18 cellular contexts compared by ENCODE assay signal in genomic region chr1:91711504-91712247, GRCh38.
DNase-seq lines count a peak whose midpoint lies in the region; ATAC-seq, FAIRE-seq and TF ChIP-seq lines count a peak whose summit lies in the region.
"Had no signal": no experiment of that assay in that cellular context is flagged by ENCODE, and none has a peak within 500 bp of the region (broad histone marks: within the 10 kb centered on the region; RNA-seq: fewer than 3 reads in every experiment).

No MANE protein-coding gene starts in this region.

- H2AFZ ChIP-seq in OCI-LY3 (ENCODE audit: low read depth, low read length) (no peak overlapping the region), GM12878 (ENCODE audit: control insufficient read depth, low read depth, low read length) (no peak overlapping the region)

- TF ChIP-seq CTCF in OCI-LY3 (IDR thresholded peaks at IDR 0.05; ENCODE audit: low read depth, low read length) (no peak), GM12878 (IDR thresholded peaks at IDR 0.05 in 2 of 3, conservative IDR thresholded peaks at IDR 0.05 in 1 of 3; ENCODE audit: control insufficient read depth in 2 of 3, extremely low read depth in 1 of 3, insufficient read depth in 1 of 3, low read depth in 3 of 3, low read length in 3 of 3) (no peak)

- no peaks in the 10 kb centered on the region for H3K36me3 ChIP-seq in OCI-LY3 (replicated peaks; ENCODE audit: low read depth, low read length)
- no peaks in the 10 kb centered on the region for H3K36me3 ChIP-seq in GM12878 (ENCODE audit: control insufficient read depth in 2 of 2, insufficient read depth in 2 of 2, low read length in 1 of 2)
- peaks cover 31 to 40% of the 10 kb centered on the region in 2 donors for H3K36me3 ChIP-seq in muscle layer of duodenum (ENCODE audit: control insufficient read depth in 1 of 2, insufficient read depth in 2 of 2, low read length in 2 of 2)
- H3K36me3 ChIP-seq in stomach smooth muscle (ENCODE audit: control insufficient read depth in 2 of 2, insufficient read depth in 2 of 2, low read length in 2 of 2) = peaks cover 51 to 55% of the 10 kb centered on the region in 2 donors

- H3K9me3 ChIP-seq in OCI-LY3 (ENCODE audit: insufficient read depth, low read length) = no peaks in the 10 kb centered on the region
- no peaks in the 10 kb centered on the region for H3K9me3 ChIP-seq in GM12878 (replicated peaks; ENCODE audit: control insufficient read depth, insufficient read depth, low read length)
- no peaks in the 10 kb centered on the region for H3K9me3 ChIP-seq in muscle layer of duodenum (ENCODE audit: control insufficient read depth in 1 of 2, low read length in 2 of 2)
- H3K9me3 ChIP-seq in stomach smooth muscle (ENCODE audit: control insufficient read depth in 2 of 2, low read length in 2 of 2) = no peaks in the 10 kb centered on the region

- TF ChIP-seq EP300 in GM12878 (IDR thresholded peaks at IDR 0.05; ENCODE audit: borderline replicate concordance in 1 of 2, control insufficient read depth in 1 of 2, low read depth in 2 of 2, low read length in 2 of 2) = no peak

- RAD21 ChIA-PET in GM12878 (lab: Charles Lee; ENCODE audit: unreplicated experiment) = no interaction called here

- in situ Hi-C loops in GM12878 (cut with MboI) = no loop called here

- CTCF ChIA-PET in GM12878 (lab: Yijun Ruan, JAX) = no interaction called here

- intact Hi-C loops in GM12878 (cut with micrococcal nuclease; ENCODE audit: unreplicated experiment) = loop anchor here (5.0 kb wide), 1 partner anchor 209 kb away; the partner anchor contains the start of gene CDC7

- no peak for DNase-seq in GM12878 (ENCODE audit: low read depth, low spot score)
- no peak for DNase-seq in midbrain (lab: John Stamatoyannopoulos, UW)
- DNase-seq in NCI-H146 (lab: John Stamatoyannopoulos, UW) = no peak
- no peak for DNase-seq in DMS53 treated with DMSO at 0.1 percent for 48 hours (lab: John Stamatoyannopoulos, UW; ENCODE audit: unreplicated experiment)
- DNase-seq in putamen (ENCODE audit: low spot score) = no peak
- DNase-seq: activated CD4-positive, alpha-beta memory T cell treated with anti-CD3 and anti-CD28 coated beads, Interleukin-2, amount 10 ng/mL, durations not matched to agents 7 days and 5 days; activated gamma-delta T cell treated with Interleukin-2 at 50 U/mL for 16 hours; DMS53; NCI-H1105; NCI-H2107; NCI-H446 treated with DMSO at 0.1 percent for 48 hours; T1000 had no signal

- peak overlapping the region; percentile 45; the same call in 1 of the 2 replicates for H3K9ac ChIP-seq in OCI-LY3 (ENCODE audit: low read length)
- H3K9ac ChIP-seq in GM12878 (ENCODE audit: control insufficient read depth, insufficient read depth, low read length) = no peak overlapping the region
- H3K9ac ChIP-seq in stomach smooth muscle (ENCODE audit: low read length in 2 of 2) = no peak overlapping the region

- WGBS in GM12878 (ENCODE audit: insufficient coverage, insufficient replicate concordance, low lambda C conversion rate, missing lambda C conversion rate) = 97% methylated on average over 5 of the region's 5 CpGs

- no peak for FAIRE-seq in GM12878 (lab: Jason Lieb, UNC)
- FAIRE-seq: endometrium had no signal

- SMC1A ChIA-PET in GM12878 (lab: Charles Lee; ENCODE audit: uncharacterized antibody, unreplicated experiment) = no interaction called here

- H3K79me2 ChIP-seq in OCI-LY3 (ENCODE audit: low read length) (no peaks in the 10 kb centered on the region), GM12878 (ENCODE audit: control insufficient read depth, insufficient read depth, low read length) (no peaks in the 10 kb centered on the region)

- peak overlapping the region; percentile 89 for H3K4me2 ChIP-seq in OCI-LY3 (ENCODE audit: low read length)
- H3K4me2 ChIP-seq in GM12878 (ENCODE audit: control insufficient read depth, insufficient read depth) = peak overlapping the region; percentile 75

- POLR2A ChIA-PET in GM12878 (lab: Charles Lee) = no interaction called here

- no peak for TF ChIP-seq POLR2A in GM12878 (IDR thresholded peaks at IDR 0.05; ENCODE audit: low read depth, low read length)

- no peak for TF ChIP-seq RAD21 in GM12878 (IDR thresholded peaks at IDR 0.05; ENCODE audit: insufficient read depth, low read depth, low read length)

- H4K20me1 ChIP-seq in OCI-LY3 (ENCODE audit: insufficient read depth, low read length) (no peaks in the 10 kb centered on the region), GM12878 (ENCODE audit: control insufficient read depth, insufficient read depth) (no peaks in the 10 kb centered on the region)

- H3K27ac ChIP-seq in OCI-LY3 (ENCODE audit: low read length) (peak overlapping the region; percentile 74), GM12878 (ENCODE audit: control insufficient read depth, insufficient read depth) (peak overlapping the region; percentile 66; the same call in 1 of the 2 replicates), muscle layer of duodenum (ENCODE audit: low read length) (peak overlapping the region; percentile 71), stomach smooth muscle (ENCODE audit: low read length) (peak overlapping the region; percentile 92)

- H3K4me1 ChIP-seq in OCI-LY3 (ENCODE audit: low read length) (peaks cover 43% of the 10 kb centered on the region), GM12878 (ENCODE audit: control insufficient read depth, insufficient read depth, low read length) (peaks cover 36% of the 10 kb centered on the region), muscle layer of duodenum (ENCODE audit: control insufficient read depth in 1 of 2, insufficient read depth in 2 of 2, low read length in 2 of 2) (peaks cover 0 to 14% of the 10 kb centered on the region in 2 donors), stomach smooth muscle (ENCODE audit: control insufficient read depth, insufficient read depth, low read length) (peaks cover 24% of the 10 kb centered on the region)

- ATAC-seq in GM12878 = no peak
- ATAC-seq: HCT116, WTC11 had no signal

- BruUV-seq in GM12878 (replicated peaks; lab: Mats Ljungman, UMichigan) = TSS peak; percentile 50

- peak overlapping the region; percentile 65 for H3K4me3 ChIP-seq in OCI-LY3 (ENCODE audit: low read length)
- H3K4me3 ChIP-seq in GM12878 = no peak overlapping the region
- no peak overlapping the region for H3K4me3 ChIP-seq in muscle layer of duodenum (ENCODE audit: low read depth in 1 of 2, low read length in 2 of 2)
- peak overlapping the region; percentile 33 to 60 for H3K4me3 ChIP-seq in stomach smooth muscle (ENCODE audit: low read length in 2 of 2)

- H3K27me3 ChIP-seq in OCI-LY3 (ENCODE audit: low read depth, low read length) (no peaks in the 10 kb centered on the region), GM12878 (replicated peaks in 1 of 2; ENCODE audit: control insufficient read depth in 2 of 2, insufficient read depth in 2 of 2, low read length in 1 of 2) (no peaks in the 10 kb centered on the region), muscle layer of duodenum (ENCODE audit: low read depth, low read length) (no peaks in the 10 kb centered on the region), stomach smooth muscle (ENCODE audit: control insufficient read depth in 1 of 2, insufficient read depth in 2 of 2, low read length in 2 of 2) (no peaks in the 10 kb centered on the region)

TF ChIP-seq in GM12878, 131 proteins besides CTCF, POLR2A, EP300 and RAD21:
- TF ChIP-seq RFX5 (IDR thresholded peaks at IDR 0.05; ENCODE audit: low read depth, low read length) (no peak), NBN (IDR thresholded peaks at IDR 0.05) (no peak), PKNOX1 (IDR thresholded peaks at IDR 0.05) (peak; percentile 49; the same call in 1 of the 2 replicates), RELB (IDR thresholded peaks at IDR 0.05; ENCODE audit: low read depth) (no peak)
TF ChIP-seq in GM12878: peak in this region for 1.

Comparison
In these comparisons a context has a peak if more than half of its experiments do, and no peak if none do; other contexts are left out.
1. H3K4me3 ChIP-seq: peak in OCI-LY3 (single experiment) and stomach smooth muscle (2 of 2); none in GM12878 (single experiment) and muscle layer of duodenum (0 of 2).
2. Peak in every context shown above with its lines, with median percentiles within 50 percentile points of each other: H3K27ac ChIP-seq.